ENCODE assay signal across 14 cellular contexts in genomic region chr20:32327087-32327681, GRCh38. TPM values are rescaled to one million over a fixed set of nuclear protein-coding genes. Genes with fewer than 3 reads are reported as not detected.
DNase-seq lines count a peak whose midpoint lies in the region; ATAC-seq, FAIRE-seq and TF ChIP-seq lines count a peak whose summit lies in the region.
"Had no signal": no experiment of that assay in that cellular context is flagged by ENCODE, and none has a peak within 500 bp of the region (broad histone marks: within the 10 kb centered on the region; RNA-seq: fewer than 3 reads in every experiment).

No MANE protein-coding gene starts in this region.

- no peak overlapping the region for H3K27ac ChIP-seq in fibroblast of lung (ENCODE audit: insufficient read depth, low read length)
- H3K27ac ChIP-seq in pancreas = peak overlapping the region in 3 of 4 donors; percentile 50 to 78 (median 67)
- H3K27ac ChIP-seq: gastrocnemius medialis had no signal

- H3K9ac ChIP-seq in fibroblast of lung (ENCODE audit: insufficient read depth, low read length) = no peak overlapping the region

- no peaks in the 10 kb centered on the region for H3K27me3 Mint-ChIP-seq in activated CD8-positive, alpha-beta T cell treated with anti-CD3 and anti-CD28 coated beads for 36 hours
- H3K27me3 Mint-ChIP-seq in activated CD8-positive, alpha-beta T cell treated with anti-CD3 and anti-CD28 coated beads, Interleukin-2, amount 10 ng/mL, durations not matched to agents 7 days and 5 days (ENCODE audit: low read depth) = no peaks in the 10 kb centered on the region
- H3K27me3 Mint-ChIP-seq: activated CD4-positive, alpha-beta T cell treated with anti-CD3 and anti-CD28 coated beads, Interleukin-2, amount 10 ng/mL, durations not matched to agents 24 days and 14 days had no signal

- H3K9me3 Mint-ChIP-seq in activated CD8-positive, alpha-beta T cell treated with anti-CD3 and anti-CD28 coated beads for 36 hours = no peaks in the 10 kb centered on the region
- H3K9me3 Mint-ChIP-seq in activated CD8-positive, alpha-beta T cell treated with anti-CD3 and anti-CD28 coated beads, Interleukin-2, amount 10 ng/mL, durations not matched to agents 7 days and 5 days (ENCODE audit: insufficient read depth) = no peaks in the 10 kb centered on the region
- H3K9me3 Mint-ChIP-seq: activated CD4-positive, alpha-beta T cell treated with anti-CD3 and anti-CD28 coated beads, Interleukin-2, amount 10 ng/mL, durations not matched to agents 24 days and 14 days had no signal

- no peak overlapping the region for H3K4me3 ChIP-seq in fibroblast of lung (replicated peaks in 1 of 4; ENCODE audit: control extremely low read depth in 1 of 4, insufficient read depth in 1 of 4, low read depth in 3 of 4, low read length in 4 of 4)
- no peak overlapping the region for H3K4me3 ChIP-seq in pancreas
- H3K4me3 ChIP-seq: colonic mucosa, gastrocnemius medialis had no signal

- H3K4me1 ChIP-seq in fibroblast of lung (ENCODE audit: control insufficient read depth, extremely low read depth, insufficient read depth, low read length) = no peaks in the 10 kb centered on the region
- peaks cover 29 to 45% (median 43%) of the 10 kb centered on the region in 3 donors for H3K4me1 ChIP-seq in pancreas
- H3K4me1 ChIP-seq: colonic mucosa, gastrocnemius medialis had no signal

- peak overlapping the region; percentile 1 for H3K27ac Mint-ChIP-seq in activated CD8-positive, alpha-beta T cell treated with anti-CD3 and anti-CD28 coated beads for 36 hours
- no peak overlapping the region for H3K27ac Mint-ChIP-seq in activated CD8-positive, alpha-beta T cell treated with anti-CD3 and anti-CD28 coated beads, Interleukin-2, amount 10 ng/mL, durations not matched to agents 7 days and 5 days
- H3K27ac Mint-ChIP-seq: activated CD4-positive, alpha-beta T cell treated with anti-CD3 and anti-CD28 coated beads, Interleukin-2, amount 10 ng/mL, durations not matched to agents 24 days and 14 days had no signal

- DNase-seq in activated CD8-positive, alpha-beta T cell treated with anti-CD3 and anti-CD28 coated beads for 36 hours = no peak
- DNase-seq in activated CD8-positive, alpha-beta T cell treated with anti-CD3 and anti-CD28 coated beads, Interleukin-2, amount 10 ng/mL, durations not matched to agents 7 days and 5 days = no peak
- peak; percentile 52 for DNase-seq in NCI-H146 treated with DMSO at 0.1 percent for 48 hours (lab: John Stamatoyannopoulos, UW; ENCODE audit: unreplicated experiment)
- DNase-seq in fibroblast of lung (ENCODE audit: low read depth in 2 of 2) = peak; percentile 63 to 96
- no peak for DNase-seq in pancreas
- no peak for DNase-seq in DMS79 treated with DMSO at 0.1 percent for 48 hours (lab: John Stamatoyannopoulos, UW)
- DNase-seq in mucosa of gallbladder (ENCODE audit: low spot score) = no peak
- DNase-seq: activated CD4-positive, alpha-beta T cell treated with anti-CD3 and anti-CD28 coated beads, Interleukin-2, amount 10 ng/mL, durations not matched to agents 24 days and 14 days; colonic mucosa; gastrocnemius medialis; KG1; NCI-H2081 treated with DMSO at 0.1 percent for 48 hours; nucleus accumbens had no signal

- H3K4me3 Mint-ChIP-seq in activated CD8-positive, alpha-beta T cell treated with anti-CD3 and anti-CD28 coated beads for 36 hours = no peak overlapping the region
- no peak overlapping the region for H3K4me3 Mint-ChIP-seq in activated CD8-positive, alpha-beta T cell treated with anti-CD3 and anti-CD28 coated beads, Interleukin-2, amount 10 ng/mL, durations not matched to agents 7 days and 5 days
- H3K4me3 Mint-ChIP-seq: activated CD4-positive, alpha-beta T cell treated with anti-CD3 and anti-CD28 coated beads, Interleukin-2, amount 10 ng/mL, durations not matched to agents 24 days and 14 days had no signal

- CTCF ChIA-PET in activated CD8-positive, alpha-beta T cell treated with anti-CD3 and anti-CD28 coated beads for 36 hours (lab: Charles Lee) = no interaction called here
- CTCF ChIA-PET in activated CD8-positive, alpha-beta T cell treated with anti-CD3 and anti-CD28 coated beads, Interleukin-2, amount 10 ng/mL, durations not matched to agents 7 days and 5 days (lab: Charles Lee) = no interaction called here

- POLR2A ChIA-PET in activated CD8-positive, alpha-beta T cell treated with anti-CD3 and anti-CD28 coated beads for 36 hours (lab: Charles Lee) = interaction anchor here (1.0 kb wide), 1 partner anchor 11 kb away, joined by 3 read pairs; no protein-coding TSS in a partner anchor
- POLR2A ChIA-PET in activated CD8-positive, alpha-beta T cell treated with anti-CD3 and anti-CD28 coated beads, Interleukin-2, amount 10 ng/mL, durations not matched to agents 7 days and 5 days (lab: Charles Lee) = no interaction called here

- WGBS in pancreas, 2 donors = 86 to 87% methylated on average over 9 of the region's 9 CpGs

- no peak for FAIRE-seq in pancreas (lab: Jason Lieb, UNC)

- no peak for TF ChIP-seq CTCF in activated CD8-positive, alpha-beta T cell treated with anti-CD3 and anti-CD28 coated beads for 36 hours (IDR thresholded peaks at IDR 0.05)
- TF ChIP-seq CTCF in fibroblast of lung (conservative IDR thresholded peaks at IDR 0.05 in 1 of 2, IDR thresholded peaks at IDR 0.05 in 1 of 2; ENCODE audit: low read depth in 1 of 2, low read length in 2 of 2) (no peak), pancreas (IDR thresholded peaks at IDR 0.05) (no peak)

- H3K27me3 ChIP-seq in fibroblast of lung (ENCODE audit: control insufficient read depth, insufficient read depth, low read length) (no peaks in the 10 kb centered on the region), pancreas (no peaks in the 10 kb centered on the region)
- H3K27me3 ChIP-seq: colonic mucosa, gastrocnemius medialis had no signal

- no peak for ATAC-seq in activated CD8-positive, alpha-beta T cell treated with anti-CD3 and anti-CD28 coated beads for 36 hours
- no peak for ATAC-seq in activated CD8-positive, alpha-beta T cell treated with anti-CD3 and anti-CD28 coated beads, Interleukin-2, amount 10 ng/mL, durations not matched to agents 7 days and 5 days
- ATAC-seq in pancreas (peak in 1 of 4 donors; percentile 1), GM18498 (IDR thresholded peaks at IDR 0.05; ENCODE audit: unreplicated experiment) (no peak)
- ATAC-seq: gastrocnemius medialis had no signal

- H3K9me3 ChIP-seq in fibroblast of lung (ENCODE audit: control insufficient read depth, insufficient read depth, low read depth, low read length) (no peaks in the 10 kb centered on the region), pancreas (no peaks in the 10 kb centered on the region)
- H3K9me3 ChIP-seq: colonic mucosa, gastrocnemius medialis had no signal

- peaks cover under 1% of the 10 kb centered on the region for H3K36me3 ChIP-seq in fibroblast of lung (ENCODE audit: control insufficient read depth, insufficient read depth, low read length)
- H3K36me3 ChIP-seq in pancreas = peaks cover 0 to 16% (median 0%) of the 10 kb centered on the region in 3 donors
- H3K36me3 ChIP-seq: colonic mucosa had no signal

- peaks cover 35% of the 10 kb centered on the region for H3K36me3 Mint-ChIP-seq in activated CD8-positive, alpha-beta T cell treated with anti-CD3 and anti-CD28 coated beads for 36 hours (ENCODE audit: low read depth)
- H3K36me3 Mint-ChIP-seq in activated CD8-positive, alpha-beta T cell treated with anti-CD3 and anti-CD28 coated beads, Interleukin-2, amount 10 ng/mL, durations not matched to agents 7 days and 5 days (ENCODE audit: low read depth) = peaks cover 33% of the 10 kb centered on the region

- peaks cover 12% of the 10 kb centered on the region for H3K4me1 Mint-ChIP-seq in activated CD8-positive, alpha-beta T cell treated with anti-CD3 and anti-CD28 coated beads for 36 hours (ENCODE audit: low read depth)
- H3K4me1 Mint-ChIP-seq in activated CD8-positive, alpha-beta T cell treated with anti-CD3 and anti-CD28 coated beads, Interleukin-2, amount 10 ng/mL, durations not matched to agents 7 days and 5 days (ENCODE audit: low read depth) = peaks cover 5% of the 10 kb centered on the region

- H3K4me2 ChIP-seq in fibroblast of lung (ENCODE audit: extremely low read depth, insufficient read depth, low read length) = no peak overlapping the region

- no peak overlapping the region for H2AFZ ChIP-seq in fibroblast of lung (ENCODE audit: low read length)

- intact Hi-C loops in activated CD8-positive, alpha-beta T cell treated with anti-CD3 and anti-CD28 coated beads for 36 hours (cut with micrococcal nuclease) = no loop called here
- intact Hi-C loops in pancreas (cut with DNase I) = no loop called here

- H4K20me1 ChIP-seq in fibroblast of lung (ENCODE audit: control insufficient read depth, extremely low read depth, insufficient read depth, low read length) = no peaks in the 10 kb centered on the region

- H3K79me2 ChIP-seq in fibroblast of lung (ENCODE audit: control insufficient read depth, insufficient read depth, low read length) = no peaks in the 10 kb centered on the region

RNA-seq across cellular contexts. Expression of gene ASXL1, which starts 30.9 kb away (rescaled TPM):
- 100 to 1,000 TPM; 129 to 137 TPM for total RNA-seq in activated CD8-positive, alpha-beta T cell treated with anti-CD3 and anti-CD28 coated beads for 36 hours
- total RNA-seq in activated CD8-positive, alpha-beta T cell treated with anti-CD3 and anti-CD28 coated beads, Interleukin-2, amount 10 ng/mL, durations not matched to agents 7 days and 5 days = 10 to 100 TPM; 91.7 to 97.4 TPM
- total RNA-seq in fibroblast of lung (29.3 and 41.1 TPM in 2 replicates), pancreas (10 to 100 TPM; 32.9 to 57.7 (median 34.5) TPM), mucosa of gallbladder (48.0 TPM)
- polyA plus RNA-seq in fibroblast of lung (38.0 and 39.1 TPM in 2 replicates), pancreas (10 to 100 TPM; 41.5 to 49.4 TPM)
- polyA plus RNA-seq in fibroblast of lung (2012) = 31.1 and 31.6 TPM in 2 replicates
- polyA minus RNA-seq in fibroblast of lung (ENCODE audit: low replicate concordance) = 76.3 and 89.6 TPM in 2 replicates

RNA-seq across cellular contexts. Expression of gene KIF3B, which starts 49.7 kb away (rescaled TPM):
- total RNA-seq in activated CD8-positive, alpha-beta T cell treated with anti-CD3 and anti-CD28 coated beads for 36 hours = 10 to 100 TPM; 25.4 to 25.7 TPM
- total RNA-seq in activated CD8-positive, alpha-beta T cell treated with anti-CD3 and anti-CD28 coated beads, Interleukin-2, amount 10 ng/mL, durations not matched to agents 7 days and 5 days = 10 to 100 TPM; 15.1 to 16.0 TPM
- total RNA-seq in fibroblast of lung (27.6 and 27.7 TPM in 2 replicates), pancreas (10 to 100 TPM; 23.7 to 35.4 (median 27.9) TPM), mucosa of gallbladder (59.6 TPM)
- polyA plus RNA-seq in fibroblast of lung (32.9 and 35.6 TPM in 2 replicates), pancreas (10 to 100 TPM; 11.0 to 19.4 TPM)
- polyA plus RNA-seq in fibroblast of lung (2012) = 23.7 and 27.9 TPM in 2 replicates
- polyA minus RNA-seq in fibroblast of lung (ENCODE audit: low replicate concordance) = 10.5 and 12.6 TPM in 2 replicates

Comparison
In these comparisons a context has a peak if more than half of its experiments do, and no peak if none do; other contexts are left out.
1. DNase-seq: peak in NCI-H146 treated with DMSO at 0.1 percent for 48 hours (single experiment) and fibroblast of lung (2 of 2); none in activated CD8-positive, alpha-beta T cell treated with anti-CD3 and anti-CD28 coated beads for 36 hours (single experiment), activated CD8-positive, alpha-beta T cell treated with anti-CD3 and anti-CD28 coated beads, Interleukin-2, amount 10 ng/mL, durations not matched to agents 7 days and 5 days (single experiment), pancreas (0 of 6), DMS79 treated with DMSO at 0.1 percent for 48 hours (single experiment) and mucosa of gallbladder (single experiment).